ENCODE assay signal across 7 cellular contexts in the genomic region with DNA sequence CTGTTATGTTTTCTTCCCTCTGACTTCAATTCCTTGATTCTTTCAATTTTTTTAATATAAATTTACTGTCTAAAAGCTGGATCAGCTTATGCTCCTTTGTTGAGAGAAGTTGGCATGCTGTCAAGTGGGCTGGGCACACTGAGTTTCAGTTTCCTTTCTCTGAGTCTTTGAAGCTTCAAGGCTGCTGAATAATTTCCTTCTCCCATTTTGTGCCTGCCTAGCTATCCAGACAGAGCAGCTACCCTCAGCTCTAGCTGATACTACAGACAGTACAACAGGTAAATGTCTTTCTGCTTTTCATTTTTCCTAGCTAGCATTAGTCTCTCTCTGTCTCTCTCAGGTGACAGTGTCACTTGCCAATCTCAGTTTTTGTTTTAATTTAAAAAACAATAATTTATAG. TPM values are rescaled to one million over a fixed set of nuclear protein-coding genes. Genes with fewer than 3 reads are reported as not detected.
DNase-seq lines count a peak whose midpoint lies in the region; ATAC-seq and TF ChIP-seq lines count a peak whose summit lies in the region.

A gene with protein sequence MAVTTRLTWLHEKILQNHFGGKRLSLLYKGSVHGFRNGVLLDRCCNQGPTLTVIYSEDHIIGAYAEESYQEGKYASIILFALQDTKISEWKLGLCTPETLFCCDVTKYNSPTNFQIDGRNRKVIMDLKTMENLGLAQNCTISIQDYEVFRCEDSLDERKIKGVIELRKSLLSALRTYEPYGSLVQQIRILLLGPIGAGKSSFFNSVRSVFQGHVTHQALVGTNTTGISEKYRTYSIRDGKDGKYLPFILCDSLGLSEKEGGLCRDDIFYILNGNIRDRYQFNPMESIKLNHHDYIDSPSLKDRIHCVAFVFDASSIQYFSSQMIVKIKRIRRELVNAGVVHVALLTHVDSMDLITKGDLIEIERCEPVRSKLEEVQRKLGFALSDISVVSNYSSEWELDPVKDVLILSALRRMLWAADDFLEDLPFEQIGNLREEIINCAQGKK (plus strand): TSS at position 204 of the 400 bp plus-strand sequence. CDS start 365 bp downstream, outside the sequence.

- no peaks in the 10 kb centered on the region for H3F3A ChIP-seq in PC-9 (ENCODE audit: insufficient read depth, low read depth)

- H3K4me3 ChIP-seq in PC-9 (no peak within 1 kb of the TSS), retinal pigment epithelial cell (ENCODE audit: low read length) (no peak within 1 kb of the TSS), uterus (peak within 1 kb of the TSS; percentile 12 to 36)

- H3K36me3 ChIP-seq in PC-9 (ENCODE audit: low read depth) (no peaks in the 10 kb centered on the region), uterus (no peaks in the 10 kb centered on the region)

- H3K27me3 ChIP-seq in PC-9 (ENCODE audit: insufficient read depth, low read depth) (no peaks in the 10 kb centered on the region), uterus (no peaks in the 10 kb centered on the region)

- H4K20me1 ChIP-seq in PC-9 (ENCODE audit: insufficient read depth): no peaks in the 10 kb centered on the region

- no peaks in the 10 kb centered on the region for H3K4me1 ChIP-seq in PC-9 (replicated peaks; ENCODE audit: insufficient read depth)
- no peaks in the 10 kb centered on the region for H3K4me1 ChIP-seq in uterus

- TF ChIP-seq POLR2A in uterus (IDR thresholded peaks at IDR 0.05): peak in 1 of 2 donors; percentile 40

- CTCF ChIA-PET in PC-9 (lab: Charles Lee): no interaction called here

- peak in 1 of 2 experiments; percentile 36 for DNase-seq in PC-9
- DNase-seq in activated gamma-delta T cell treated with anti-CD3 and anti-CD28 coated beads, Interleukin-2, amount 50 U/mL, for 16 hours (ENCODE audit: low read depth): peak; percentile 58
- peak; percentile 72 for DNase-seq in globus pallidus (ENCODE audit: low spot score)
- peak; percentile 75 for DNase-seq in retinal pigment epithelial cell (ENCODE audit: low read depth)
- DNase-seq in uterus: peak; percentile 76 to 81

- 0 out of 2 replicates have a peak, but pooled peaks cover 3% of the 10 kb centered on the region for H3K9me2 ChIP-seq in PC-9 (ENCODE audit: insufficient read depth)

- ATAC-seq in GM18861 (IDR thresholded peaks at IDR 0.05; ENCODE audit: unreplicated experiment) (peak; percentile 86), HG03039 (IDR thresholded peaks at IDR 0.05; ENCODE audit: unreplicated experiment) (peak; percentile 86)

- BruUV-seq in PC-9 (replicated peaks; lab: Mats Ljungman, UMichigan): no TSS peak

- TF ChIP-seq CTCF in PC-9 (conservative IDR thresholded peaks at IDR 0.05): no peak
- TF ChIP-seq CTCF in retinal pigment epithelial cell (conservative IDR thresholded peaks at IDR 0.05; ENCODE audit: low read depth, low read length): no peak
- no peak for TF ChIP-seq CTCF in uterus (IDR thresholded peaks at IDR 0.05)

- no peaks in the 10 kb centered on the region for H3K79me2 ChIP-seq in PC-9 (ENCODE audit: low read depth)

- H3K9me3 ChIP-seq in PC-9 (ENCODE audit: insufficient read depth, low read depth) (peaks cover 3% of the 10 kb centered on the region; the same call in 1 of the 2 replicates), uterus (no peaks in the 10 kb centered on the region)

- H3K4me2 ChIP-seq in PC-9: 0 out of 2 replicates have a peak within 1 kb of the TSS, but pooled peaks have one; percentile 20

- intact Hi-C loops in PC-9 (cut with micrococcal nuclease; ENCODE audit: unreplicated experiment) (no loop called here), uterus (cut with DNase I; ENCODE audit: low total_unique reads) (no loop called here)

- H3K27ac ChIP-seq in PC-9: no peak within 1 kb of the TSS
- peak within 1 kb of the TSS; percentile 64 to 72 for H3K27ac ChIP-seq in uterus

- H2AFZ ChIP-seq in PC-9: peak within 1 kb of the TSS; percentile 6; the same call in 1 of the 2 replicates

- POLR2A ChIA-PET in PC-9 (lab: Charles Lee; ENCODE audit: unreplicated experiment): interaction anchor here (0.5 to 0.7 kb wide), 2 partner anchors 1468 to 1894 kb away, joined by 3 to 6 read pairs; no protein-coding TSS in a partner anchor

RNA-seq across cellular contexts. Expression of the gene that starts here (rescaled TPM):
- total RNA-seq in PC-9 (2021) (4.3 and 4.8 TPM in 2 replicates), uterus (10 to 100 TPM; 10.6 to 77.1 (median 47.7) TPM)

Comparison
In these comparisons a context has a peak if more than half of its experiments do, and no peak if none do; other contexts are left out.
1. H3K4me3 ChIP-seq: peak in uterus (2 of 2); none in PC-9 (single experiment) and retinal pigment epithelial cell (single experiment).